1 cellular context compared by ENCODE assay signal in the genomic region with DNA sequence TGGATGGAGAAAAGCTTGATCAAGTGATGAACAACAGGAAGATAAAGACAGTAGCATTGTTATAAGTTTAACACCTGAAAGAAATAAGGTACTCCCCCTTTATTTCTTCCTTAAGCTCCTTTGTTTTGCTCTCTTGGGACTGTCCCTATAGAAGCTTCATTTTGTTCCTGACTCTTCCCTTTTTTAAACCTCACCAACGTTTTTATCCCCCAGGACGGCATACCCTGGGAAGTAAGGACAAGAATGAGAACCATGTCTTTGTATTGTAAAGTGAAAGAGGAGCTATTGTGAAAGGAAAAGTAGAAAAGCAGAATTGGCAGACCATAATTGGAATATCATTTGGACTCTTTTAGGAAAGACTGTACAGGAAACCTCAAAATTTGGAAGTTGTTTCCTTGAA.
TF ChIP-seq lines count a peak whose summit lies in the region.

No MANE protein-coding gene starts in this region.

TF ChIP-seq in GM23338, 12 proteins besides CTCF, POLR2A, EP300 and RAD21 (continued from another document):
- TF ChIP-seq CREB1 (CRISPR knock-in tag; IDR thresholded peaks at IDR 0.05; ENCODE audit: low read depth): no peak
- no peak for TF ChIP-seq POLR2AphosphoS5 (IDR thresholded peaks at IDR 0.05; ENCODE audit: low read depth)
